ENCODE assay signal across 9 cellular contexts in the genomic region with DNA sequence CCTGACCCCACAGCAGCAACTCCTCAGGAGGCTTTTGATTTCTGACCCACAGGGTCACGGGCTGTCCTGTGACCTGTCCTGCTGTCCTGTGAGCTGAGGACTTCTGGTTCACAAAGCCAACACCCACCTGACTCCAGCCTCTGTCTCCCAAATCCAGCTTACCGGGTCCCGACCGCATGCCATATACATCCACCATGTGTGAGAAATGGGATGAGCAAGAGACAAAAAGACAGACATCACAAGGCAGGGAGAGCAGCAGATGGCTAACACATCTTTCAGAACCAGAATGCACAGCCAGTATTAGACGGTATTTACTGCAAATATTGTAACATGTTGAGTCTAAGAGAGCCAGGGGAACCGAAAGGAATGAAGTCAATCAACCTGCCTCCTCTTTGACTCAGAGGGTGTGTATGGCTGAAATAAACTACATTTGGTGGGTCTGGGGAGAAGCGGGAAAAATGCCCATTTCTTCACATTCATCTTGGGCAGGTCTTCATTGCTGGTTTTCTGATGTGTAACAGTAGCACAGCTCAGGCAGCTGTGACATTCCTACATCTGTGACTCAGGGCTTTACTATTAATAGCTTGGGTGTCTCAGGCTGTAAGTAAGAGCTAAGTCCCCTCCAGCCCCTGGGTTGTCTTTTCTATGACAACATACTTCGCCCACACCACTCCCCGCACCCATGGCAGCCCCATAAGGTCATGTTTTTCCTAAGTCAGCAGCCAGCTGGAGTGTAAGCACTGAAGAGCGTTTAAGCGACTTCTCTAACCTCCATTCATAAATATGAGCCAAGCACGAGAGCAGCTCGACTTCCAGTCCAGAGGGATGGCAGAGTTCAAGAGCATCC. TPM values are rescaled to one million over a fixed set of nuclear protein-coding genes. Genes with fewer than 3 reads are reported as not detected.
DNase-seq lines count a peak whose midpoint lies in the region; ATAC-seq and TF ChIP-seq lines count a peak whose summit lies in the region.
"Had no signal": no experiment of that assay in that cellular context is flagged by ENCODE, and none has a peak within 500 bp of the region (broad histone marks: within the 10 kb centered on the region; RNA-seq: fewer than 3 reads in every experiment).

No MANE protein-coding gene starts in this region.

- H3K4me2 ChIP-seq in skeletal muscle satellite cell (ENCODE audit: low read length) = peak overlapping the region; percentile 95

- no peaks in the 10 kb centered on the region for H3K9me3 ChIP-seq in HEK293 (ENCODE audit: control insufficient read depth, insufficient read depth, low read depth, low read length)
- no peaks in the 10 kb centered on the region for H3K9me3 ChIP-seq in right atrium auricular region
- no peaks in the 10 kb centered on the region for H3K9me3 ChIP-seq in skeletal muscle satellite cell (replicated peaks; ENCODE audit: low read length)

- H3K36me3 ChIP-seq in HEK293 (ENCODE audit: control insufficient read depth in 2 of 2, insufficient read depth in 1 of 2, low read length in 2 of 2) = no peaks in the 10 kb centered on the region
- no peaks in the 10 kb centered on the region for H3K36me3 ChIP-seq in right atrium auricular region
- H3K36me3 ChIP-seq in skeletal muscle satellite cell (ENCODE audit: insufficient read depth, low read length) = no peaks in the 10 kb centered on the region

- H3K36me3 Mint-ChIP-seq in activated naive CD8-positive, alpha-beta T cell treated with anti-CD3 and anti-CD28 coated beads, Interleukin-2, amount 50 U/mL, for 24 hours (ENCODE audit: low read depth) = peaks cover 3% of the 10 kb centered on the region

- peak overlapping the region; percentile 7 for H3K27ac Mint-ChIP-seq in activated naive CD8-positive, alpha-beta T cell treated with anti-CD3 and anti-CD28 coated beads, Interleukin-2, amount 50 U/mL, for 24 hours
- H3K27ac Mint-ChIP-seq: dendritic cell treated with granulocyte-macrophage colony-stimulating factor and Interleukin-4, amounts not matched to agents 40 ng/mL and 50 ng/mL, for 4 days had no signal

- DNase-seq in AG20443 (ENCODE audit: low spot score) (peak; percentile 80), right atrium auricular region (ENCODE audit: low spot score) (peak; percentile 83), NCI-H2196 treated with DMSO at 0.1 percent for 48 hours (lab: John Stamatoyannopoulos, UW; ENCODE audit: unreplicated experiment) (no peak), mesenteric fat pad (ENCODE audit: low spot score) (no peak)
- peak; percentile 11 for DNase-seq in activated naive CD8-positive, alpha-beta T cell treated with anti-CD3 and anti-CD28 coated beads, Interleukin-2, amount 50 U/mL, for 24 hours

- H3K27me3 Mint-ChIP-seq in activated naive CD8-positive, alpha-beta T cell treated with anti-CD3 and anti-CD28 coated beads, Interleukin-2, amount 50 U/mL, for 24 hours = peaks cover 50% of the 10 kb centered on the region

- TF ChIP-seq CTCF in HEK293 (tag by site-specific recombination; IDR thresholded peaks at IDR 0.05) (no peak), right atrium auricular region (IDR thresholded peaks at IDR 0.05) (no peak)

- ATAC-seq in activated naive CD8-positive, alpha-beta T cell treated with anti-CD3 and anti-CD28 coated beads, Interleukin-2, amount 50 U/mL, for 24 hours = peak; percentile 71
- no peak for ATAC-seq in GM19324 (IDR thresholded peaks at IDR 0.05; ENCODE audit: low FRiP score, unreplicated experiment)

- peak overlapping the region; percentile 81 for H3K4me3 Mint-ChIP-seq in activated naive CD8-positive, alpha-beta T cell treated with anti-CD3 and anti-CD28 coated beads, Interleukin-2, amount 50 U/mL, for 24 hours

- H3K4me3 ChIP-seq in HEK293 (ENCODE audit: low read depth, low read length) (no peak overlapping the region), right atrium auricular region (peak overlapping the region; percentile 65 to 79), skeletal muscle satellite cell (ENCODE audit: low read length) (peak overlapping the region; percentile 77)

- H3K27ac ChIP-seq in HEK293 (ENCODE audit: extremely low read depth, low read depth, low read length) (no peak overlapping the region; the same call in 1 of the 2 replicates), right atrium auricular region (peak overlapping the region; percentile 84 to 90)

- peak overlapping the region; percentile 83 for H3K9ac ChIP-seq in skeletal muscle satellite cell (ENCODE audit: low read depth, low read length)

- H3K4me1 ChIP-seq in HEK293 (ENCODE audit: control insufficient read depth, insufficient read depth, low read length) (peaks cover 27% of the 10 kb centered on the region), right atrium auricular region (peaks cover 0 to 85% of the 10 kb centered on the region in 2 donors), skeletal muscle satellite cell (ENCODE audit: control insufficient read depth, insufficient read depth, low read length) (peaks cover 43% of the 10 kb centered on the region)

- no peaks in the 10 kb centered on the region for H3K9me3 Mint-ChIP-seq in activated naive CD8-positive, alpha-beta T cell treated with anti-CD3 and anti-CD28 coated beads, Interleukin-2, amount 50 U/mL, for 24 hours
- H3K9me3 Mint-ChIP-seq: dendritic cell treated with granulocyte-macrophage colony-stimulating factor and Interleukin-4, amounts not matched to agents 40 ng/mL and 50 ng/mL, for 4 days had no signal

- H3K27me3 ChIP-seq in right atrium auricular region (no peaks in the 10 kb centered on the region), skeletal muscle satellite cell (ENCODE audit: control insufficient read depth, insufficient read depth, low read length) (peaks cover 32% of the 10 kb centered on the region)

- CTCF ChIA-PET in HEK293 (lab: Yijun Ruan, JAX) = interaction anchor here (0.6 to 2.6 kb wide), 8 partner anchors 9 to 329 kb away, joined by 3 to 6 read pairs (median 3); no protein-coding TSS in a partner anchor

- POLR2A ChIA-PET in HEK293 (lab: Yijun Ruan, JAX) = interaction anchor here (0.6 to 2.4 kb wide), 6 partner anchors 9 to 408 kb away, joined by 3 to 12 read pairs (median 4); no protein-coding TSS in a partner anchor

- H3K4me1 Mint-ChIP-seq in activated naive CD8-positive, alpha-beta T cell treated with anti-CD3 and anti-CD28 coated beads, Interleukin-2, amount 50 U/mL, for 24 hours = peaks cover 36% of the 10 kb centered on the region

TF ChIP-seq in HEK293, 187 proteins besides CTCF, POLR2A, EP300 and RAD21 (continues in another document):
- TF ChIP-seq OSR2 (tag by site-specific recombination; IDR thresholded peaks at IDR 0.05) = peak; percentile 76
- TF ChIP-seq SP3 (tag by site-specific recombination; IDR thresholded peaks at IDR 0.05) = peak; percentile 10; the same call in 1 of the 2 replicates
- TF ChIP-seq, protein P1, sequence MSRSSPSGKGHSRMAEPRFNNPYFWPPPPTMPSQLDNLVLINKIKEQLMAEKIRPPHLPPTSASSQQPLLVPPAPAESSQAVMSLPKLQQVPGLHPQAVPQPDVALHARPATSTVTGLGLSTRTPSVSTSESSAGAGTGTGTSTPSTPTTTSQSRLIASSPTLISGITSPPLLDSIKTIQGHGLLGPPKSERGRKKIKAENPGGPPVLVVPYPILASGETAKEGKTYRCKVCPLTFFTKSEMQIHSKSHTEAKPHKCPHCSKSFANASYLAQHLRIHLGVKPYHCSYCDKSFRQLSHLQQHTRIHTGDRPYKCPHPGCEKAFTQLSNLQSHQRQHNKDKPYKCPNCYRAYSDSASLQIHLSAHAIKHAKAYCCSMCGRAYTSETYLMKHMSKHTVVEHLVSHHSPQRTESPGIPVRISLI (tag by site-specific recombination; IDR thresholded peaks at IDR 0.05) = no peak
- 0 out of 2 replicates have a peak, but pooled peaks have one; percentile 55 for TF ChIP-seq ZXDB (tag by site-specific recombination; IDR thresholded peaks at IDR 0.05)
- peak; percentile 51 for TF ChIP-seq ZBTB21 (tag by site-specific recombination; IDR thresholded peaks at IDR 0.05)
- peak; percentile 96 for TF ChIP-seq ZBTB20 (tag by site-specific recombination; IDR thresholded peaks at IDR 0.05)
- TF ChIP-seq ZFHX2 (tag by site-specific recombination; conservative IDR thresholded peaks at IDR 0.05) = peak; percentile 57; the same call in 1 of the 2 replicates
- peak; percentile 59 for TF ChIP-seq KLF10 (tag by site-specific recombination; IDR thresholded peaks at IDR 0.05)
- no peak for TF ChIP-seq ZNF596 (tag by site-specific recombination; IDR thresholded peaks at IDR 0.05)
- TF ChIP-seq, protein P2, sequence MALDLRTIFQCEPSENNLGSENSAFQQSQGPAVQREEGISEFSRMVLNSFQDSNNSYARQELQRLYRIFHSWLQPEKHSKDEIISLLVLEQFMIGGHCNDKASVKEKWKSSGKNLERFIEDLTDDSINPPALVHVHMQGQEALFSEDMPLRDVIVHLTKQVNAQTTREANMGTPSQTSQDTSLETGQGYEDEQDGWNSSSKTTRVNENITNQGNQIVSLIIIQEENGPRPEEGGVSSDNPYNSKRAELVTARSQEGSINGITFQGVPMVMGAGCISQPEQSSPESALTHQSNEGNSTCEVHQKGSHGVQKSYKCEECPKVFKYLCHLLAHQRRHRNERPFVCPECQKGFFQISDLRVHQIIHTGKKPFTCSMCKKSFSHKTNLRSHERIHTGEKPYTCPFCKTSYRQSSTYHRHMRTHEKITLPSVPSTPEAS (tag by site-specific recombination; IDR thresholded peaks at IDR 0.05) = no peak
- TF ChIP-seq, protein P3, sequence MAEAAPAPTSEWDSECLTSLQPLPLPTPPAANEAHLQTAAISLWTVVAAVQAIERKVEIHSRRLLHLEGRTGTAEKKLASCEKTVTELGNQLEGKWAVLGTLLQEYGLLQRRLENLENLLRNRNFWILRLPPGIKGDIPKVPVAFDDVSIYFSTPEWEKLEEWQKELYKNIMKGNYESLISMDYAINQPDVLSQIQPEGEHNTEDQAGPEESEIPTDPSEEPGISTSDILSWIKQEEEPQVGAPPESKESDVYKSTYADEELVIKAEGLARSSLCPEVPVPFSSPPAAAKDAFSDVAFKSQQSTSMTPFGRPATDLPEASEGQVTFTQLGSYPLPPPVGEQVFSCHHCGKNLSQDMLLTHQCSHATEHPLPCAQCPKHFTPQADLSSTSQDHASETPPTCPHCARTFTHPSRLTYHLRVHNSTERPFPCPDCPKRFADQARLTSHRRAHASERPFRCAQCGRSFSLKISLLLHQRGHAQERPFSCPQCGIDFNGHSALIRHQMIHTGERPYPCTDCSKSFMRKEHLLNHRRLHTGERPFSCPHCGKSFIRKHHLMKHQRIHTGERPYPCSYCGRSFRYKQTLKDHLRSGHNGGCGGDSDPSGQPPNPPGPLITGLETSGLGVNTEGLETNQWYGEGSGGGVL (tag by site-specific recombination; IDR thresholded peaks at IDR 0.05) = peak; percentile 32; the same call in 1 of the 2 replicates
- TF ChIP-seq ZNF341 (tag by site-specific recombination; IDR thresholded peaks at IDR 0.05; ENCODE audit: low read depth) = peak; percentile 14; the same call in 1 of the 2 replicates
- TF ChIP-seq SP7 (tag by site-specific recombination; IDR thresholded peaks at IDR 0.05) = peak; percentile 50; the same call in 1 of the 2 replicates
- 0 out of 2 replicates have a peak, but pooled peaks have one; percentile 22 for TF ChIP-seq IKZF3 (tag by site-specific recombination; IDR thresholded peaks at IDR 0.05)

RNA-seq across cellular contexts. Expression of a gene that starts 25.0 kb away (rescaled TPM):
- 100 to 1,000 TPM; 359 to 404 TPM for total RNA-seq in right atrium auricular region
- 0.76 and 2.0 TPM in 2 replicates for total RNA-seq in skeletal muscle satellite cell (2012; rRNA removed)
- total RNA-seq in mesenteric fat pad = 103 TPM

Comparison
In these comparisons a context has a peak if more than half of its experiments do, and no peak if none do; other contexts are left out.
1. DNase-seq: peak in AG20443 (single experiment), activated naive CD8-positive, alpha-beta T cell treated with anti-CD3 and anti-CD28 coated beads, Interleukin-2, amount 50 U/mL, for 24 hours (single experiment) and right atrium auricular region (single experiment); none in NCI-H2196 treated with DMSO at 0.1 percent for 48 hours (single experiment) and mesenteric fat pad (single experiment).